Comparison of ENCODE assay signal across 1 cellular context in genomic region chr20:3692706-3693294, GRCh38.
TF ChIP-seq lines count a peak whose summit lies in the region.

No MANE protein-coding gene starts in this region.

TF ChIP-seq in HepG2, 621 proteins besides CTCF, POLR2A, EP300 and RAD21:
- TF ChIP-seq RFX3 (CRISPR knock-in tag; IDR thresholded peaks at IDR 0.05) = no peak
- TF ChIP-seq HNRNPLL (IDR thresholded peaks at IDR 0.05; ENCODE audit: low read depth, low read length, poor library complexity, severe bottlenecking) = peak; percentile 4
- 0 out of 2 replicates have a peak, but pooled peaks have one; percentile 27 for TF ChIP-seq MTF2 (CRISPR knock-in tag; IDR thresholded peaks at IDR 0.05; ENCODE audit: borderline replicate concordance)
